ENCODE assay signal across 34 cellular contexts in the genomic region with DNA sequence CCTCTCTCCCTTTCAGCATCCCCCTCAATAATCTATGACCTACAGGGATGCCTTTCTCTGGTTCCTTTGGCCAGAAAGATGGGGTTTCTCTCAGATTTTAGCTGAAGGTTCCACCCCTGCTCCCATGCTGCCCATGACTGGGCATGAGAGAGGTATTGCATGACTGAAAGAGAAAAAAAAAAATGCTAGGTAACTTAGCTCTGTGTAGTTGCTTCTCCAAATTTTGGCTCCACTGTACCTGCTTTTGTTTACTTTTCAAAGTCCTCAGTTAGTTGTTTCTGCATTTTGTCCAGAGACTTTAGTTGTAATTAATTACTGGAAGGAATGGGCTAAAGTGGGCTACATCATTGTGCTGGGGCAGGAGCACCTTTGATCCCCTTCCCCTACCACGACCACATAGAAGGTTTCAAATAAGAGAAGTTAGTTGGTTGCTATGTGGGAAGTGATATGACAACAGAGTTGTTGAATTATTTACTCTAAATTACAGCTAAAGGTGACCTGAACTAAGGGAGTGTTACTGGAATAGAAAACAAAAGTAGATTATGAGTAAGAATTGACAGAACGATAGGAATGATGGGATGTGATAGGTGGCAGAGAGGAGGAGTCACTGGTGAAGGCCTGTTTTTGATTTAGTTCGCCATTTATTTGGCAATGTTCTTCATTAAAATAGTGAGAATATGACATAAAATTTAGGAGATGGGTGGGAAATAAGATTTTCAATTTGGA.
"Had no signal": no experiment of that assay in that cellular context is flagged by ENCODE, and none has a peak within 500 bp of the region (broad histone marks: within the 10 kb centered on the region; RNA-seq: fewer than 3 reads in every experiment).

No MANE protein-coding gene starts in this region.

- H3K9ac ChIP-seq: KMS-11 had no signal

- H3K27ac ChIP-seq: KMS-11 had no signal

- H3K4me3 ChIP-seq: MG63 had no signal

- H3K4me2 ChIP-seq: KMS-11 had no signal

- H3K27me3 ChIP-seq: MG63 had no signal

- DNase-seq: Karpas-422, Kasumi-1, MG63, MM.1S, MV-4-11, NCI-H1048, NCI-H1092, NCI-H1092 treated with DMSO at 0.1 percent for 48 hours, NCI-H1105, NCI-H1105 treated with DMSO at 0.1 percent for 48 hours, NCI-H1417, NCI-H1417 treated with DMSO at 0.1 percent for 48 hours, NCI-H1436, NCI-H1436 treated with DMSO at 0.1 percent for 48 hours, NCI-H146, NCI-H1694, NCI-H1694 treated with DMSO at 0.1 percent for 48 hours, NCI-H187, NCI-H187 treated with DMSO at 0.1 percent for 48 hours, NCI-H1930, NCI-H2029, NCI-H2029 treated with DMSO at 0.1 percent for 48 hours, NCI-H2081, NCI-H2081 treated with DMSO at 0.1 percent for 48 hours, NCI-H2107, NCI-H2171, NCI-H2171 treated with DMSO at 0.1 percent for 48 hours, NCI-H2227 treated with DMSO at 0.1 percent for 48 hours, NCI-H226, NCI-H345, NCI-H446, NCI-H446 treated with DMSO at 0.1 percent for 48 hours, NCI-H510A had no signal

- H3K36me3 ChIP-seq: MG63 had no signal
